Comparison of ENCODE assay signal across 7 cellular contexts in the genomic region with DNA sequence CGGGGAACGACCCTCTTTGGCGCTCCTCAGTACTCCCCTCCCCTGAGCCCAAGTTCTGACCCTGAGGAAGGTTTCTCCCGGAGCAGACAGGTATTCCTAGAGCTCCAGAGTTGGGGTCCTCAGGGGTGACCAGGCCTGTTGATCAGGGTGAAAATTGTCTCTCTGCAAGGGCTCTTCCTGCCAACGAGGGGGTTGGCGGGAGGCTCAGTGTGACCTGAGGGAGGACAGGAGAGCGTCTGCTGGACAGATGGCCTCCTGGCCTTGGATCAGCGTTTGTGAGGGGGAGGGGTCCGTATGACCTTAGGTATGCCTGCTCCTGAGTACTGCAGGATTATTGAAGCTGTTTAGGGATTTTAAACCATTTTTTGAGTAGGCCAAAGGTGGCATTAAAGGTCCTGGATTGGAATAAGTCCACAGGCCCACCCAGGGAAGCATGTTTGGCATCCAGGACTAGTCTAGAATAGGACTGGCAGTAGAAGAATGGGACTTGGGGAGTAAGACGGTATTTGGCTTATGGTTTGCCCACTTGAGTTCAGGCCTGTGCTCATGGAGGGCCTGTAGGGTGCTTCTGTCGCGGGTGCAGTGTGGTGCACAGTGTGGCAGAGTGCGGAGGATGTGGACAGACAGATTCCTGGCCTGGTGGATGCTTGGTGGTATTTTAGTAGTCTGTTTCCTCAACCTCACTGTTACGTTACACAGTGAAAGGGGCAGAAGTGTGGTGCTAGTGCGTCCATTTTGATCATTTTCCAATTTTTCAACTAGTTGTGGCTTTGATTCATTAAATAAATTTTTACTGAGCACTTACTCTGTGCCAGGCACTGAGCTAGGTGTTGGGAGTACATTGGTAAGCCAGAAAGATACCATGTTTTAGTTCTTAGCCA. TPM values are rescaled to one million over a fixed set of nuclear protein-coding genes. Genes with fewer than 3 reads are reported as not detected.
A peak's percentile ranks its signal among the peaks of the same experiment; 100 is the strongest.
DNase-seq lines count a peak whose midpoint lies in the region; ATAC-seq and TF ChIP-seq lines count a peak whose summit lies in the region.

No MANE protein-coding gene starts in this region.

- dilution Hi-C loops in mammary epithelial cell (cut with HindIII; ENCODE audit: low sequenced_read_pairs) = no loop called here

- no peaks in the 10 kb centered on the region for H4K20me1 ChIP-seq in mammary epithelial cell (ENCODE audit: insufficient read depth, low read length)

- peak overlapping the region; percentile 94 for H3K4me3 Mint-ChIP-seq in T-helper 2 cell treated with Interferon-gamma antibody and Interleukin-4, amounts not matched to agents 5 μg/mL and 100 μg/mL, for 36 hours
- peak overlapping the region; percentile 92 for H3K4me3 Mint-ChIP-seq in stimulated activated effector memory CD8-positive, alpha-beta T cell treated with anti-CD3 and anti-CD28 coated beads, Interleukin-12 subunit alpha, Interleukin-12 subunit beta, amount 100 ng/mL, for 72 hours

- ATAC-seq in GM19395 (IDR thresholded peaks at IDR 0.05; ENCODE audit: unreplicated experiment) = peak; percentile 5
- peak; percentile 46 for ATAC-seq in stimulated activated effector memory CD8-positive, alpha-beta T cell treated with anti-CD3 and anti-CD28 coated beads, Interleukin-12 subunit alpha, Interleukin-12 subunit beta, amount 100 ng/mL, for 72 hours

- H3K4me1 ChIP-seq in mammary epithelial cell (ENCODE audit: insufficient read depth, low read length) = peaks cover 23% of the 10 kb centered on the region

- no peaks in the 10 kb centered on the region for H3K9me3 ChIP-seq in mammary epithelial cell (replicated peaks; ENCODE audit: insufficient read depth, low read length)

- H3K27me3 ChIP-seq in mammary epithelial cell (ENCODE audit: insufficient read depth, low read length) = no peaks in the 10 kb centered on the region

- 6% methylated on average over 12 of the region's 15 CpGs for WGBS in mammary epithelial cell (ENCODE audit: low coverage, missing lambda C conversion rate)

- peaks cover 73% of the 10 kb centered on the region for H3K79me2 ChIP-seq in mammary epithelial cell (ENCODE audit: insufficient read depth, low read length)

- peak overlapping the region; percentile 48 for H3K27ac ChIP-seq in mammary epithelial cell (ENCODE audit: insufficient read depth, low read depth, low read length)

- H2AFZ ChIP-seq in mammary epithelial cell (ENCODE audit: low read depth, low read length) = peak overlapping the region; percentile 98

- intact Hi-C loops in mammary epithelial cell (cut with micrococcal nuclease) = loop anchor here (1.0 to 10.0 kb wide), 4 partner anchors 77 to 175 kb away; a partner anchor contains a TSS

- peak; percentile 37 for DNase-seq in HuH-7 (ENCODE audit: low spot score)
- no peak for DNase-seq in T-helper 2 cell treated with Interferon-gamma antibody and Interleukin-4, amounts not matched to agents 5 μg/mL and 100 μg/mL, for 36 hours (ENCODE audit: low spot score)
- DNase-seq in mammary epithelial cell = peak; percentile 15
- peak; percentile 59 for DNase-seq in kidney tubule cell (ENCODE audit: low spot score)
- DNase-seq in stimulated activated effector memory CD8-positive, alpha-beta T cell treated with anti-CD3 and anti-CD28 coated beads, Interleukin-12 subunit alpha, Interleukin-12 subunit beta, amount 100 ng/mL, for 72 hours (ENCODE audit: low spot score in 2 of 2) = peak; percentile 21 to 79
- no peak for DNase-seq in foreskin melanocyte

- H3K4me1 Mint-ChIP-seq in T-helper 2 cell treated with Interferon-gamma antibody and Interleukin-4, amounts not matched to agents 5 μg/mL and 100 μg/mL, for 36 hours (ENCODE audit: low read depth) = peaks cover 45% of the 10 kb centered on the region
- peaks cover 61% of the 10 kb centered on the region for H3K4me1 Mint-ChIP-seq in stimulated activated effector memory CD8-positive, alpha-beta T cell treated with anti-CD3 and anti-CD28 coated beads, Interleukin-12 subunit alpha, Interleukin-12 subunit beta, amount 100 ng/mL, for 72 hours

- H3K9me3 Mint-ChIP-seq in T-helper 2 cell treated with Interferon-gamma antibody and Interleukin-4, amounts not matched to agents 5 μg/mL and 100 μg/mL, for 36 hours = no peaks in the 10 kb centered on the region
- H3K9me3 Mint-ChIP-seq in stimulated activated effector memory CD8-positive, alpha-beta T cell treated with anti-CD3 and anti-CD28 coated beads, Interleukin-12 subunit alpha, Interleukin-12 subunit beta, amount 100 ng/mL, for 72 hours = no peaks in the 10 kb centered on the region

- BruUV-seq in mammary epithelial cell (replicated peaks; lab: Mats Ljungman, UMichigan) = TSS peak; percentile 24

- H3K9ac ChIP-seq in mammary epithelial cell (ENCODE audit: insufficient read depth, low read length) = peak overlapping the region; percentile 78

- H3K4me2 ChIP-seq in mammary epithelial cell (ENCODE audit: insufficient read depth, low read depth, low read length) = peak overlapping the region; percentile 82

- H3K36me3 ChIP-seq in mammary epithelial cell (ENCODE audit: insufficient read depth, low read length) = no peaks in the 10 kb centered on the region

- H3K27me3 Mint-ChIP-seq in T-helper 2 cell treated with Interferon-gamma antibody and Interleukin-4, amounts not matched to agents 5 μg/mL and 100 μg/mL, for 36 hours (ENCODE audit: low read depth) = no peaks in the 10 kb centered on the region

- peaks cover 36% of the 10 kb centered on the region for H3K36me3 Mint-ChIP-seq in T-helper 2 cell treated with Interferon-gamma antibody and Interleukin-4, amounts not matched to agents 5 μg/mL and 100 μg/mL, for 36 hours (ENCODE audit: low read depth)
- peaks cover 18% of the 10 kb centered on the region for H3K36me3 Mint-ChIP-seq in stimulated activated effector memory CD8-positive, alpha-beta T cell treated with anti-CD3 and anti-CD28 coated beads, Interleukin-12 subunit alpha, Interleukin-12 subunit beta, amount 100 ng/mL, for 72 hours

- CTCF ChIA-PET in mammary epithelial cell (lab: Charles Lee; ENCODE audit: low non-redundant PET) = interaction anchor here (0.6 kb wide), 1 partner anchor 169 kb away, joined by 3 read pairs; no protein-coding TSS in a partner anchor

- peak overlapping the region; percentile 92 for H3K27ac Mint-ChIP-seq in T-helper 2 cell treated with Interferon-gamma antibody and Interleukin-4, amounts not matched to agents 5 μg/mL and 100 μg/mL, for 36 hours
- H3K27ac Mint-ChIP-seq in stimulated activated effector memory CD8-positive, alpha-beta T cell treated with anti-CD3 and anti-CD28 coated beads, Interleukin-12 subunit alpha, Interleukin-12 subunit beta, amount 100 ng/mL, for 72 hours = peak overlapping the region; percentile 96

- peak overlapping the region; percentile 86 to 91 (median 88) for H3K4me3 ChIP-seq in mammary epithelial cell (replicated peaks in 1 of 3; ENCODE audit: insufficient read depth in 1 of 3, low read depth in 2 of 3, low read length in 3 of 3)

- peak in 1 of 2 donors; percentile 2 for TF ChIP-seq CTCF in mammary epithelial cell (conservative IDR thresholded peaks at IDR 0.05 in 1 of 2, IDR thresholded peaks at IDR 0.05 in 1 of 2; ENCODE audit: extremely low read depth in 1 of 2, insufficient read depth in 1 of 2, low read depth in 1 of 2, low read length in 2 of 2)

- in situ Hi-C loops in mammary epithelial cell (cut with MboI; ENCODE audit: low sequenced_read_pairs in 2 of 2) = loop anchor here in 1 of 2 donors (10.0 kb wide), 1 partner anchor 95 kb away; a partner anchor contains a TSS

RNA-seq across cellular contexts. Expression of a gene that starts 1.0 kb away (rescaled TPM):
- total RNA-seq in mammary epithelial cell = 10 to 100 TPM in 1 of 2 donors, 1 to 10 TPM in 1; 9.7 to 19.5 TPM
- polyA plus RNA-seq in mammary epithelial cell = 9.1 TPM
- polyA minus RNA-seq in mammary epithelial cell = 20.7 TPM

RNA-seq across cellular contexts. Expression of a gene that starts 33.4 kb away (rescaled TPM):
- 100 to 1,000 TPM; 130 to 146 TPM for total RNA-seq in mammary epithelial cell
- 107 TPM for polyA plus RNA-seq in mammary epithelial cell
- 39.0 TPM for polyA minus RNA-seq in mammary epithelial cell

Comparison
In these comparisons a context has a peak if more than half of its experiments do, and no peak if none do; other contexts are left out.
1. DNase-seq: peak in HuH-7 (single experiment), mammary epithelial cell (single experiment), kidney tubule cell (single experiment) and stimulated activated effector memory CD8-positive, alpha-beta T cell treated with anti-CD3 and anti-CD28 coated beads, Interleukin-12 subunit alpha, Interleukin-12 subunit beta, amount 100 ng/mL, for 72 hours (2 of 2); none in T-helper 2 cell treated with Interferon-gamma antibody and Interleukin-4, amounts not matched to agents 5 μg/mL and 100 μg/mL, for 36 hours (single experiment) and foreskin melanocyte (single experiment).